ENCODE assay signal across 12 cellular contexts in genomic region chr10:35371731-35372130, GRCh38. TPM values are rescaled to one million over a fixed set of nuclear protein-coding genes. Genes with fewer than 3 reads are reported as not detected.
DNase-seq lines count a peak whose midpoint lies in the region; TF ChIP-seq lines count a peak whose summit lies in the region.
"Had no signal": no experiment of that assay in that cellular context is flagged by ENCODE, and none has a peak within 500 bp of the region (broad histone marks: within the 10 kb centered on the region; RNA-seq: fewer than 3 reads in every experiment).

No MANE protein-coding gene starts in this region.

- H3K27ac ChIP-seq in mammary epithelial cell (ENCODE audit: insufficient read depth, low read depth, low read length) = no peak overlapping the region
- H3K27ac ChIP-seq in muscle layer of duodenum (ENCODE audit: low read length) = peak overlapping the region; percentile 25
- peak overlapping the region; percentile 47 for H3K27ac ChIP-seq in suprapubic skin

- no peaks in the 10 kb centered on the region for H3K9me3 ChIP-seq in mammary epithelial cell (replicated peaks; ENCODE audit: insufficient read depth, low read length)
- H3K9me3 ChIP-seq in muscle layer of duodenum (ENCODE audit: control insufficient read depth in 1 of 2, low read length in 2 of 2) = no peaks in the 10 kb centered on the region
- no peaks in the 10 kb centered on the region for H3K9me3 ChIP-seq in suprapubic skin
- H3K9me3 ChIP-seq: tibial nerve had no signal

- H2AFZ ChIP-seq in mammary epithelial cell (ENCODE audit: low read depth, low read length) = no peak overlapping the region

- TF ChIP-seq EP300 in suprapubic skin (IDR thresholded peaks at IDR 0.05) = no peak

- peak overlapping the region; percentile 94 for H3K27ac Mint-ChIP-seq in MCF 10A (ENCODE audit: low read depth, unreplicated experiment)
- peak overlapping the region; percentile 71 for H3K27ac Mint-ChIP-seq in dendritic cell treated with granulocyte-macrophage colony-stimulating factor and Interleukin-4, amounts not matched to agents 40 ng/mL and 50 ng/mL, for 4 days

- BruUV-seq in MCF 10A (replicated peaks; lab: Mats Ljungman, UMichigan) (no TSS peak), mammary epithelial cell (replicated peaks; lab: Mats Ljungman, UMichigan) (no TSS peak)

- no peaks in the 10 kb centered on the region for H3K27me3 Mint-ChIP-seq in MCF 10A (ENCODE audit: insufficient read depth, unreplicated experiment)
- no peaks in the 10 kb centered on the region for H3K27me3 Mint-ChIP-seq in dendritic cell treated with granulocyte-macrophage colony-stimulating factor and Interleukin-4, amounts not matched to agents 40 ng/mL and 50 ng/mL, for 4 days

- TF ChIP-seq CTCF in MCF 10A (IDR thresholded peaks at IDR 0.05; ENCODE audit: unreplicated experiment) (no peak), mammary epithelial cell (conservative IDR thresholded peaks at IDR 0.05 in 1 of 2, IDR thresholded peaks at IDR 0.05 in 1 of 2; ENCODE audit: extremely low read depth in 1 of 2, insufficient read depth in 1 of 2, low read depth in 1 of 2, low read length in 2 of 2) (no peak), suprapubic skin (IDR thresholded peaks at IDR 0.05) (no peak)

- H3K27me3 ChIP-seq in mammary epithelial cell (ENCODE audit: insufficient read depth, low read length) (no peaks in the 10 kb centered on the region), muscle layer of duodenum (ENCODE audit: low read depth, low read length) (no peaks in the 10 kb centered on the region), suprapubic skin (no peaks in the 10 kb centered on the region)
- H3K27me3 ChIP-seq: tibial nerve had no signal

- no peak for DNase-seq in MCF 10A (ENCODE audit: unreplicated experiment)
- DNase-seq in mammary epithelial cell = no peak
- DNase-seq in suprapubic skin (ENCODE audit: low spot score in 2 of 2) = no peak
- no peak for DNase-seq in RPMI8226
- no peak for DNase-seq in HT-29 (ENCODE audit: low spot score)
- no peak for DNase-seq in stimulated activated CD4-positive, alpha-beta T cell treated with anti-CD3 and anti-CD28 coated beads, Interleukin-2, amount 100 ng/mL, for 24 hours
- DNase-seq: activated naive CD4-positive, alpha-beta T cell treated with anti-CD3 and anti-CD28 coated beads, Interleukin-2, amount 50 U/mL, for 16 hours; NCI-H187; SHP77 had no signal

- H3K4me2 ChIP-seq in mammary epithelial cell (ENCODE audit: insufficient read depth, low read depth, low read length) = no peak overlapping the region

- POLR2A ChIA-PET in MCF 10A (lab: Yijun Ruan, JAX) = no interaction called here

- H3K36me3 ChIP-seq in mammary epithelial cell (ENCODE audit: insufficient read depth, low read length) (no peaks in the 10 kb centered on the region), muscle layer of duodenum (ENCODE audit: control insufficient read depth in 1 of 2, insufficient read depth in 2 of 2, low read length in 2 of 2) (no peaks in the 10 kb centered on the region), suprapubic skin (no peaks in the 10 kb centered on the region)
- H3K36me3 ChIP-seq: tibial nerve had no signal

- intact Hi-C loops in MCF 10A (cut with micrococcal nuclease) = loop anchor here (2.0 to 5.0 kb wide), 2 partner anchors 19 to 51 kb away; no protein-coding TSS in a partner anchor
- intact Hi-C loops in mammary epithelial cell (cut with micrococcal nuclease) = no loop called here
- intact Hi-C loops in dendritic cell treated with granulocyte-macrophage colony-stimulating factor and Interleukin-4, amounts not matched to agents 40 ng/mL and 50 ng/mL, for 4 days (cut with micrococcal nuclease) = loop anchor here (10.0 kb wide), 2 partner anchors 83 to 153 kb away; no protein-coding TSS in a partner anchor

- no peak overlapping the region for H3K9ac ChIP-seq in mammary epithelial cell (ENCODE audit: insufficient read depth, low read length)

- peaks cover 11% of the 10 kb centered on the region for H3K36me3 Mint-ChIP-seq in MCF 10A (ENCODE audit: insufficient read depth, unreplicated experiment)
- peaks cover 13% of the 10 kb centered on the region for H3K36me3 Mint-ChIP-seq in dendritic cell treated with granulocyte-macrophage colony-stimulating factor and Interleukin-4, amounts not matched to agents 40 ng/mL and 50 ng/mL, for 4 days (ENCODE audit: low read depth)

- no peaks in the 10 kb centered on the region for H4K20me1 ChIP-seq in mammary epithelial cell (ENCODE audit: insufficient read depth, low read length)

- H3K4me3 ChIP-seq in mammary epithelial cell (replicated peaks in 1 of 3; ENCODE audit: insufficient read depth in 1 of 3, low read depth in 2 of 3, low read length in 3 of 3) (no peak overlapping the region), muscle layer of duodenum (ENCODE audit: low read depth in 1 of 2, low read length in 2 of 2) (no peak overlapping the region), suprapubic skin (no peak overlapping the region)
- H3K4me3 ChIP-seq: tibial nerve had no signal

- in situ Hi-C loops in mammary epithelial cell (cut with MboI; ENCODE audit: low sequenced_read_pairs in 2 of 2) = no loop called here

- no peak for TF ChIP-seq POLR2A in suprapubic skin (IDR thresholded peaks at IDR 0.05)

- no peaks in the 10 kb centered on the region for H3K9me3 Mint-ChIP-seq in MCF 10A (ENCODE audit: unreplicated experiment)
- no peaks in the 10 kb centered on the region for H3K9me3 Mint-ChIP-seq in dendritic cell treated with granulocyte-macrophage colony-stimulating factor and Interleukin-4, amounts not matched to agents 40 ng/mL and 50 ng/mL, for 4 days

- dilution Hi-C loops in mammary epithelial cell (cut with HindIII; ENCODE audit: low sequenced_read_pairs) = no loop called here

- H3K79me2 ChIP-seq in mammary epithelial cell (ENCODE audit: insufficient read depth, low read length) = peaks cover 99% of the 10 kb centered on the region

- CTCF ChIA-PET in MCF 10A (lab: Yijun Ruan, JAX) = no interaction called here
- CTCF ChIA-PET in mammary epithelial cell (lab: Charles Lee; ENCODE audit: low non-redundant PET) = no interaction called here

- WGBS in mammary epithelial cell (ENCODE audit: low coverage, missing lambda C conversion rate) = 100% methylated on average over 1 of the region's 3 CpGs
- WGBS in suprapubic skin = 87% methylated on average over 3 of the region's 3 CpGs

- H3K4me3 Mint-ChIP-seq in MCF 10A (ENCODE audit: unreplicated experiment) = peak overlapping the region; percentile 50
- H3K4me3 Mint-ChIP-seq in dendritic cell treated with granulocyte-macrophage colony-stimulating factor and Interleukin-4, amounts not matched to agents 40 ng/mL and 50 ng/mL, for 4 days = peak overlapping the region; percentile 64

- peaks cover 8% of the 10 kb centered on the region for H3K4me1 ChIP-seq in mammary epithelial cell (ENCODE audit: insufficient read depth, low read length)
- peaks cover 18 to 51% of the 10 kb centered on the region in 2 donors for H3K4me1 ChIP-seq in muscle layer of duodenum (ENCODE audit: control insufficient read depth in 1 of 2, insufficient read depth in 2 of 2, low read length in 2 of 2)
- H3K4me1 ChIP-seq in suprapubic skin = peaks cover 33% of the 10 kb centered on the region

- peaks cover 46% of the 10 kb centered on the region for H3K4me1 Mint-ChIP-seq in MCF 10A (ENCODE audit: insufficient read depth, unreplicated experiment)
- peaks cover 77% of the 10 kb centered on the region for H3K4me1 Mint-ChIP-seq in dendritic cell treated with granulocyte-macrophage colony-stimulating factor and Interleukin-4, amounts not matched to agents 40 ng/mL and 50 ng/mL, for 4 days (ENCODE audit: low read depth)

RNA-seq across cellular contexts. Expression of gene CCNY, which starts 35.4 kb away (rescaled TPM):
- total RNA-seq in MCF 10A (2022) (68.9 and 79.7 TPM in 2 replicates), mammary epithelial cell (10 to 100 TPM; 32.0 to 62.3 TPM), suprapubic skin (10 to 100 TPM; 22.4 to 35.1 (median 29.9) TPM)
- 55.5 TPM for polyA plus RNA-seq in mammary epithelial cell
- 68.1 TPM for polyA minus RNA-seq in mammary epithelial cell
- total RNA-seq in HT-29 (2014; rRNA removed; shearing (Covaris generic)) = 28.4 and 33.1 TPM in 2 replicates
